ENCODE assay signal across 31 cellular contexts in genomic region chr3:31955581-31955980, GRCh38.
"Had no signal": no experiment of that assay in that cellular context is flagged by ENCODE, and none has a peak within 500 bp of the region (broad histone marks: within the 10 kb centered on the region; RNA-seq: fewer than 3 reads in every experiment).

No MANE protein-coding gene starts in this region.

- H3K4me3 Mint-ChIP-seq: activated naive CD4-positive, alpha-beta T cell treated with anti-CD3 and anti-CD28 coated beads for 36 hours; activated naive CD8-positive, alpha-beta T cell treated with anti-CD3 and anti-CD28 coated beads for 36 hours; brain; immature natural killer cell; mesothelial cell of epicardium; naive thymus-derived CD8-positive, alpha-beta T cell; neural crest cell; stimulated activated effector memory CD8-positive, alpha-beta T cell treated with anti-CD3 and anti-CD28 coated beads, Interleukin-12 subunit alpha, Interleukin-12 subunit beta, amount 100 ng/mL, for 72 hours had no signal

- DNase-seq: activated CD4-positive, alpha-beta T cell treated with anti-CD3 and anti-CD28 coated beads for 4 hours; activated CD4-positive, alpha-beta T cell treated with anti-CD3 and anti-CD28 coated beads, Interleukin-2, amount 50 U/mL, for 48 hours; activated CD8-positive, alpha-beta memory T cell treated with anti-CD3 and anti-CD28 coated beads for 24 hours; activated effector memory CD4-positive, alpha-beta T cell treated with Interleukin-2 at 50 U/mL for 16 hours; activated naive CD4-positive, alpha-beta T cell treated with anti-CD3 and anti-CD28 coated beads for 36 hours; activated naive CD8-positive, alpha-beta T cell treated with anti-CD3 and anti-CD28 coated beads for 36 hours; adrenal gland; aorta; caudate nucleus; foreskin fibroblast; heart left ventricle; hypothalamus; immature natural killer cell; kidney; left colon; mammary epithelial cell; naive thymus-derived CD8-positive, alpha-beta T cell; nucleus accumbens; pancreas; psoas muscle; sigmoid colon; small intestine; stimulated activated CD4-positive, alpha-beta T cell treated with anti-CD3 and anti-CD28 coated beads, Interleukin-4, amount 100 ng/mL, for 24 hours; stomach; thyroid gland; upper lobe of left lung had no signal

- H3K27ac ChIP-seq: adrenal gland, heart left ventricle, pancreas, psoas muscle, sigmoid colon, stomach, thyroid gland, upper lobe of left lung, vagina had no signal

- H3K4me1 Mint-ChIP-seq: immature natural killer cell; stimulated activated effector memory CD8-positive, alpha-beta T cell treated with anti-CD3 and anti-CD28 coated beads, Interleukin-12 subunit alpha, Interleukin-12 subunit beta, amount 100 ng/mL, for 72 hours had no signal

- H3K27ac Mint-ChIP-seq: activated naive CD4-positive, alpha-beta T cell treated with anti-CD3 and anti-CD28 coated beads for 36 hours; activated naive CD8-positive, alpha-beta T cell treated with anti-CD3 and anti-CD28 coated beads for 36 hours; brain; immature natural killer cell; mesothelial cell of epicardium; stimulated activated effector memory CD8-positive, alpha-beta T cell treated with anti-CD3 and anti-CD28 coated beads, Interleukin-12 subunit alpha, Interleukin-12 subunit beta, amount 100 ng/mL, for 72 hours had no signal

- H3K36me3 Mint-ChIP-seq: immature natural killer cell; stimulated activated effector memory CD8-positive, alpha-beta T cell treated with anti-CD3 and anti-CD28 coated beads, Interleukin-12 subunit alpha, Interleukin-12 subunit beta, amount 100 ng/mL, for 72 hours had no signal

- ATAC-seq: heart left ventricle; left colon; naive thymus-derived CD8-positive, alpha-beta T cell; pancreas; psoas muscle; stimulated activated effector memory CD8-positive, alpha-beta T cell treated with anti-CD3 and anti-CD28 coated beads, Interleukin-12 subunit alpha, Interleukin-12 subunit beta, amount 100 ng/mL, for 72 hours had no signal

- H3K4me3 ChIP-seq: adrenal gland, heart left ventricle, pancreas, psoas muscle, sigmoid colon, stomach, thyroid gland, upper lobe of left lung, vagina had no signal
